ENCODE assay signal across 8 cellular contexts in genomic region chr6:154343473-154344308, GRCh38. TPM values are rescaled to one million over a fixed set of nuclear protein-coding genes. Genes with fewer than 3 reads are reported as not detected.
A peak's percentile ranks its signal among the peaks of the same experiment; 100 is the strongest.
DNase-seq lines count a peak whose midpoint lies in the region; ATAC-seq and TF ChIP-seq lines count a peak whose summit lies in the region.

No MANE protein-coding gene starts in this region.

- H3K27me3 Mint-ChIP-seq in endothelial cell (ENCODE audit: unreplicated experiment) (no peaks in the 10 kb centered on the region), nephron (ENCODE audit: low read depth) (no peaks in the 10 kb centered on the region)
- peaks cover 4% of the 10 kb centered on the region for H3K27me3 Mint-ChIP-seq in activated T-helper 1 cell treated with anti-CD3 and anti-CD28 coated beads, Interleukin-12 subunit alpha, Interleukin-12 subunit beta, Interleukin-2, Interleukin-4 antibody, amounts not matched to agents 30 ng/mL and 10 ng/mL and 1 ng/mL, durations not matched to agents 14 hours and 24 hours and 36 hours (ENCODE audit: insufficient read depth)

- peak overlapping the region; percentile 19 for H3K27ac Mint-ChIP-seq in endothelial cell (ENCODE audit: unreplicated experiment)
- H3K27ac Mint-ChIP-seq in nephron: peak overlapping the region; percentile 67 to 83 (median 71)
- H3K27ac Mint-ChIP-seq in activated T-helper 1 cell treated with anti-CD3 and anti-CD28 coated beads, Interleukin-12 subunit alpha, Interleukin-12 subunit beta, Interleukin-2, Interleukin-4 antibody, amounts not matched to agents 30 ng/mL and 10 ng/mL and 1 ng/mL, durations not matched to agents 14 hours and 24 hours and 36 hours: no peak overlapping the region

- no peaks in the 10 kb centered on the region for H3K9me3 ChIP-seq in ES-I3 (ENCODE audit: control insufficient read depth, insufficient read depth, low read length)

- peak; percentile 1 for DNase-seq in NCI-H460 (ENCODE audit: extremely low read depth, low read depth)
- no peak for DNase-seq in endothelial cell (ENCODE audit: low spot score)
- DNase-seq in activated T-helper 1 cell treated with anti-CD3 and anti-CD28 coated beads, Interleukin-12 subunit alpha, Interleukin-12 subunit beta, Interleukin-2, Interleukin-4 antibody, amounts not matched to agents 30 ng/mL and 10 ng/mL and 1 ng/mL, durations not matched to agents 14 hours and 24 hours and 36 hours (ENCODE audit: low spot score): no peak
- DNase-seq in NK-92 treated with Interleukin-12 subunit alpha and Interleukin-12 subunit beta, amount 100 ng/mL, for 24 hours (lab: John Stamatoyannopoulos, UW): no peak

- H3K4me1 Mint-ChIP-seq in endothelial cell (ENCODE audit: unreplicated experiment): peaks cover 28% of the 10 kb centered on the region
- H3K4me1 Mint-ChIP-seq in nephron: peaks cover 27% of the 10 kb centered on the region
- no peaks in the 10 kb centered on the region for H3K4me1 Mint-ChIP-seq in activated T-helper 1 cell treated with anti-CD3 and anti-CD28 coated beads, Interleukin-12 subunit alpha, Interleukin-12 subunit beta, Interleukin-2, Interleukin-4 antibody, amounts not matched to agents 30 ng/mL and 10 ng/mL and 1 ng/mL, durations not matched to agents 14 hours and 24 hours and 36 hours (ENCODE audit: low read depth)

- H3K4me3 Mint-ChIP-seq in endothelial cell (ENCODE audit: unreplicated experiment) (peak overlapping the region; percentile 1), nephron (peak overlapping the region; percentile 3 to 44 (median 35))
- H3K4me3 Mint-ChIP-seq in activated T-helper 1 cell treated with anti-CD3 and anti-CD28 coated beads, Interleukin-12 subunit alpha, Interleukin-12 subunit beta, Interleukin-2, Interleukin-4 antibody, amounts not matched to agents 30 ng/mL and 10 ng/mL and 1 ng/mL, durations not matched to agents 14 hours and 24 hours and 36 hours: no peak overlapping the region

- no peaks in the 10 kb centered on the region for H3K36me3 Mint-ChIP-seq in endothelial cell (ENCODE audit: low read depth, unreplicated experiment)
- no peaks in the 10 kb centered on the region for H3K36me3 Mint-ChIP-seq in nephron (ENCODE audit: low read depth)
- H3K36me3 Mint-ChIP-seq in activated T-helper 1 cell treated with anti-CD3 and anti-CD28 coated beads, Interleukin-12 subunit alpha, Interleukin-12 subunit beta, Interleukin-2, Interleukin-4 antibody, amounts not matched to agents 30 ng/mL and 10 ng/mL and 1 ng/mL, durations not matched to agents 14 hours and 24 hours and 36 hours (ENCODE audit: low read depth): no peaks in the 10 kb centered on the region

- ATAC-seq in GM21723 (IDR thresholded peaks at IDR 0.05; ENCODE audit: unreplicated experiment) (no peak), GM21619 (IDR thresholded peaks at IDR 0.05; ENCODE audit: unreplicated experiment) (no peak)

- H3K9me3 Mint-ChIP-seq in endothelial cell (ENCODE audit: unreplicated experiment): no peaks in the 10 kb centered on the region
- H3K9me3 Mint-ChIP-seq in nephron: no peaks in the 10 kb centered on the region
- peaks cover 31% of the 10 kb centered on the region for H3K9me3 Mint-ChIP-seq in activated T-helper 1 cell treated with anti-CD3 and anti-CD28 coated beads, Interleukin-12 subunit alpha, Interleukin-12 subunit beta, Interleukin-2, Interleukin-4 antibody, amounts not matched to agents 30 ng/mL and 10 ng/mL and 1 ng/mL, durations not matched to agents 14 hours and 24 hours and 36 hours

- TF ChIP-seq CTCF in endothelial cell (IDR thresholded peaks at IDR 0.05; ENCODE audit: unreplicated experiment): no peak
- TF ChIP-seq CTCF in nephron (IDR thresholded peaks at IDR 0.05; ENCODE audit: unreplicated experiment in 3 of 3): peak; percentile 33 to 53 (median 48)

- no peaks in the 10 kb centered on the region for H3K36me3 ChIP-seq in ES-I3 (ENCODE audit: insufficient read depth, low read length)

- peaks cover 26% of the 10 kb centered on the region for H3K4me1 ChIP-seq in ES-I3 (ENCODE audit: insufficient read depth, low read length)

- peak overlapping the region; percentile 74 for H3K9ac ChIP-seq in ES-I3 (ENCODE audit: low read depth, low read length)

- intact Hi-C loops in activated T-helper 1 cell treated with anti-CD3 and anti-CD28 coated beads, Interleukin-12 subunit alpha, Interleukin-12 subunit beta, Interleukin-2, Interleukin-4 antibody, amounts not matched to agents 30 ng/mL and 10 ng/mL and 1 ng/mL, durations not matched to agents 14 hours and 24 hours and 36 hours (cut with micrococcal nuclease): no loop called here

RNA-seq across cellular contexts. Expression of gene IPCEF1, which starts 12.9 kb away (rescaled TPM):
- total RNA-seq in NCI-H460 (2014; rRNA removed; shearing (Covaris generic)): 1.0 TPM in 1 of 2 replicates, not detected in the other
- polyA plus RNA-seq in NCI-H460 (2014; cell fraction: nucleus; rRNA removed): 0.08 TPM in 1 of 2 replicates, not detected in the other
- 18.8 TPM for total RNA-seq in endothelial cell (ENCODE audit: unreplicated experiment)
- 4.2 and 5.1 TPM in 2 replicates for total RNA-seq in activated T-helper 1 cell treated with anti-CD3 and anti-CD28 coated beads, Interleukin-12 subunit alpha, Interleukin-12 subunit beta, Interleukin-2, Interleukin-4 antibody, amounts not matched to agents 30 ng/mL and 10 ng/mL and 1 ng/mL, durations not matched to agents 14 hours and 24 hours and 36 hours
